In the genomic region with DNA sequence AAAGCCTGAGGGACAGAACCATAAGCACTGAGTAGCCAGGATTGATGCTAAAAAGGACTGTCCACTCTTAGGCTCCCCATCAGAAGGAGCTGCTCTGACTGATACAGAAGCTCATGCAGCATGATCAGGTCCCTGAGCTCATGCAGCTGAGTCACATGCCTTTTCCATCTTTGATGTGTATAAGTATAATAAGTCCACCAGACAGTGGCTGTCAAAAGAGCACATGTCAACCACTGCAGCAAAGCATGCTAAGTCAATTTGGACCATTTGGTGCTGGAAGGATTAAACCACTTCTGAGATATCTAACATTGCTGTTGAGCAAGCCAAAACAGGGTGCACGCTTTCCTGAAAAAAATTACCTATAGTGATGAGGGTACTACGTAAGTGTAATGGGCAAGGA, we compare ENCODE assay signal across 7 cellular contexts.
"Had no signal": no experiment of that assay in that cellular context is flagged by ENCODE, and none has a peak within 500 bp of the region (broad histone marks: within the 10 kb centered on the region; RNA-seq: fewer than 3 reads in every experiment).

No MANE protein-coding gene starts in this region.

- H3K9ac ChIP-seq: GM23248 had no signal

- H2AFZ ChIP-seq: GM23248 had no signal

- H3K9me3 ChIP-seq: HAP-1 had no signal

- DNase-seq: GM23248, GOT3, H7, HFFc6 had no signal

- H3K4me3 ChIP-seq: GM23248, HAP-1 had no signal

- H3K36me3 ChIP-seq: HAP-1 had no signal

- H3K27ac ChIP-seq: GM23248 had no signal

- ATAC-seq: HCT116 had no signal

- H3K4me1 ChIP-seq: HAP-1 had no signal

- FAIRE-seq: HTR-8/SVneo had no signal
